In genomic region chr13:51231456-51231855, GRCh38 we compare ENCODE assay signal across 24 cellular contexts. TPM values are rescaled to one million over a fixed set of nuclear protein-coding genes. Genes with fewer than 3 reads are reported as not detected.
DNase-seq lines count a peak whose midpoint lies in the region; ATAC-seq and TF ChIP-seq lines count a peak whose summit lies in the region.
"Had no signal": no experiment of that assay in that cellular context is flagged by ENCODE, and none has a peak within 500 bp of the region (broad histone marks: within the 10 kb centered on the region; RNA-seq: fewer than 3 reads in every experiment).

No MANE protein-coding gene starts in this region.

- no peak for ATAC-seq in Right ventricle myocardium inferior
- ATAC-seq in gastroesophageal sphincter: no peak
- ATAC-seq in GM18870 (IDR thresholded peaks at IDR 0.05; ENCODE audit: unreplicated experiment): no peak
- ATAC-seq: HCT116 had no signal

- H3K27ac ChIP-seq in left ventricle myocardium inferior (replicated peaks): peak overlapping the region; percentile 75
- H3K27ac ChIP-seq in gastroesophageal sphincter: peak overlapping the region; percentile 86 to 95 (median 90)
- peak overlapping the region; percentile 74 to 88 (median 82) for H3K27ac ChIP-seq in sigmoid colon
- H3K27ac ChIP-seq in transverse colon: peak overlapping the region; percentile 45 to 80 (median 68)
- H3K27ac ChIP-seq: C4-2B had no signal

- no peak for TF ChIP-seq POLR2A in gastroesophageal sphincter (IDR thresholded peaks at IDR 0.05)
- TF ChIP-seq POLR2A in sigmoid colon (IDR thresholded peaks at IDR 0.05): no peak
- no peak for TF ChIP-seq POLR2A in transverse colon (IDR thresholded peaks at IDR 0.05)

- no peak for TF ChIP-seq CTCF in left ventricle myocardium inferior (IDR thresholded peaks at IDR 0.05; ENCODE audit: borderline replicate concordance)
- no peak for TF ChIP-seq CTCF in gastroesophageal sphincter (IDR thresholded peaks at IDR 0.05)
- TF ChIP-seq CTCF in sigmoid colon (IDR thresholded peaks at IDR 0.05): no peak
- no peak for TF ChIP-seq CTCF in transverse colon (IDR thresholded peaks at IDR 0.05)

- WGBS in gastroesophageal sphincter (ENCODE audit: low coverage in 1 of 2), 2 donors: 87 to 100% methylated on average over 1 to 2 of the region's 2 CpGs
- 95% methylated on average over 2 of the region's 2 CpGs for WGBS in sigmoid colon, 2 donors
- 95 to 100% methylated on average over 1 to 2 of the region's 2 CpGs for WGBS in transverse colon (ENCODE audit: low coverage in 1 of 2), 2 donors

- intact Hi-C loops in left ventricle myocardium inferior (cut with micrococcal nuclease): no loop called here
- intact Hi-C loops in Right ventricle myocardium inferior (cut with DNase I): no loop called here
- intact Hi-C loops in sigmoid colon (cut with DNase I): no loop called here
- intact Hi-C loops in transverse colon (cut with DNase I; ENCODE audit: low total_unique reads): no loop called here

- in situ Hi-C loops in transverse colon (cut with MboI; ENCODE audit: low pct_ligation_motif_present in 1 of 4, low pct_unique_long_range_greater_than_20kb in 1 of 4, low sequenced_read_pairs in 3 of 4) (no loop called here), G401 (cut with HindIII; ENCODE audit: low sequenced_read_pairs) (no loop called here)

- H3K9me3 ChIP-seq in left ventricle myocardium inferior (replicated peaks) (no peaks in the 10 kb centered on the region), gastroesophageal sphincter (peaks cover 0 to 4% (median 0%) of the 10 kb centered on the region in 3 donors), sigmoid colon (no peaks in the 10 kb centered on the region), transverse colon (no peaks in the 10 kb centered on the region)
- H3K9me3 ChIP-seq: Peyer's patch had no signal

- H3K27me3 ChIP-seq in left ventricle myocardium inferior (ENCODE audit: low read depth): no peaks in the 10 kb centered on the region
- no peaks in the 10 kb centered on the region for H3K27me3 ChIP-seq in gastroesophageal sphincter
- no peaks in the 10 kb centered on the region for H3K27me3 ChIP-seq in sigmoid colon
- H3K27me3 ChIP-seq in transverse colon: no peaks in the 10 kb centered on the region
- H3K27me3 ChIP-seq: Peyer's patch had no signal

- H3K36me3 ChIP-seq in left ventricle myocardium inferior (peaks cover 9% of the 10 kb centered on the region), gastroesophageal sphincter (peaks cover 0 to 13% of the 10 kb centered on the region in 2 donors), sigmoid colon (peaks cover 0 to 6% (median 0%) of the 10 kb centered on the region in 4 donors), transverse colon (no peaks in the 10 kb centered on the region)
- H3K36me3 ChIP-seq: Peyer's patch had no signal

- H3K4me3 ChIP-seq in left ventricle myocardium inferior (no peak overlapping the region), gastroesophageal sphincter (no peak overlapping the region), sigmoid colon (no peak overlapping the region), transverse colon (no peak overlapping the region)

- no peak for TF ChIP-seq EP300 in gastroesophageal sphincter (IDR thresholded peaks at IDR 0.05)
- no peak for TF ChIP-seq EP300 in sigmoid colon (IDR thresholded peaks at IDR 0.05)
- no peak for TF ChIP-seq EP300 in transverse colon (IDR thresholded peaks at IDR 0.05; ENCODE audit: low read depth)

- H3K4me1 ChIP-seq in left ventricle myocardium inferior (peaks cover 49% of the 10 kb centered on the region), gastroesophageal sphincter (peaks cover 3 to 75% (median 16%) of the 10 kb centered on the region in 3 donors), sigmoid colon (peaks cover 0 to 62% (median 36%) of the 10 kb centered on the region in 4 donors), transverse colon (peaks cover 0 to 15% (median 6%) of the 10 kb centered on the region in 4 donors)
- H3K4me1 ChIP-seq: Peyer's patch had no signal

- DNase-seq in left ventricle myocardium inferior: no peak
- no peak for DNase-seq in Right ventricle myocardium inferior (ENCODE audit: missing footprints)
- no peak for DNase-seq in sigmoid colon
- DNase-seq in transverse colon: no peak
- no peak for DNase-seq in G401 (ENCODE audit: low spot score)
- DNase-seq in RKO (ENCODE audit: low spot score): no peak
- DNase-seq: AML-193; Calu3; CD8-positive, alpha-beta memory T cell; DMS153; GOT3; NCI-H1105; NCI-H2081; NCI-H2171; NCI-H345; NCI-H524 treated with DMSO at 0.1 percent for 48 hours; NCI-H82; Peyer's patch; Right ventricle myocardium superior had no signal

RNA-seq across cellular contexts. Expression of gene FAM124A, which starts 9.3 kb away (rescaled TPM):
- total RNA-seq in left ventricle myocardium inferior (5.7 TPM), Right ventricle myocardium inferior (12.1 TPM), gastroesophageal sphincter (10 to 100 TPM; 13.7 to 23.2 (median 15.2) TPM), sigmoid colon (10 to 100 TPM; 11.7 to 18.3 (median 16.3) TPM), transverse colon (10 to 100 TPM in 1 of 4 donors, 1 to 10 TPM in 3; 1.9 to 17.7 (median 2.7) TPM)
- polyA plus RNA-seq in sigmoid colon: 1 to 10 TPM in 1 of 3 donors, under 1 TPM in 2; 0.23 to 2.4 (median 0.60) TPM
- 0.49 and 0.95 TPM in 2 replicates for total RNA-seq in G401 (2014; rRNA removed; shearing (Covaris generic))
- polyA plus RNA-seq: CD8-positive, alpha-beta memory T cell; IgD-negative memory B cell had no signal
